10 cellular contexts compared by ENCODE assay signal in the genomic region with DNA sequence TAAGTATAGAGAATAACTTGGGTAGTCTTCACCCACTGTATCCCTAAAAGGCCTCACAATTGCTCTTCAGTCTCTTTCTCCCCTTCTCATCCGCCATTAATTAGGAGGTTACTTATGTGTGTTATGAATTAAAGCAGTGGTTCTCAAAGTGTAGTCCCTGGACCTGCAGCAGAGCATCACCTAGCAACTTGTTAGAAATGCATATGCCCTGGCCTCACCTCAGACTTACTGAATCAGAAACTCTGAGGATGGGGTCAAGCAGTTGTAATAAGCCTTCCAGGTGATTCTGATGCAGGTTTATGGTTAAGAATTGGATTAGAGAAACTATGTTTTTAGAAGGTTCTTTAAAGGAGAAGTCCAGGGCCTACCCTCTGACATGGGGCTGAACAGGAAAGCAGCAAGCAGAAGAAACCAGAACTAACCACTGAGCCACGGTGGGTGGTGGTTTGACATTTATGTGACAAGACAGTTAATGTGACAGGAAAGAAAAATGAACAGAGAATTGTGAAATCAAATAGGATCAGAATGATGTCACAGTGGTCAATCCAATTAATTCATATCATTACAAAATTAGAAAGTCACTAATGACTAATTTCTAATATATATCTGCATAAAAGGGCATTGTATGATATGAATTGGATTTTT. TPM values are rescaled to one million over a fixed set of nuclear protein-coding genes. Genes with fewer than 3 reads are reported as not detected.
DNase-seq lines count a peak whose midpoint lies in the region; ATAC-seq and TF ChIP-seq lines count a peak whose summit lies in the region.
"Had no signal": no experiment of that assay in that cellular context is flagged by ENCODE, and none has a peak within 500 bp of the region (broad histone marks: within the 10 kb centered on the region; RNA-seq: fewer than 3 reads in every experiment).

No MANE protein-coding gene starts in this region.

- no peak for TF ChIP-seq POLR2A in suprapubic skin (IDR thresholded peaks at IDR 0.05)

- H3K36me3 ChIP-seq in suprapubic skin, result no peaks in the 10 kb centered on the region

- DNase-seq in NK-92 treated with Interleukin-12 subunit alpha and Interleukin-12 subunit beta, amount 100 ng/mL, for 24 hours (lab: John Stamatoyannopoulos, UW), result peak; percentile 17
- no peak for DNase-seq in NK-92 (lab: John Stamatoyannopoulos, UW; ENCODE audit: unreplicated experiment)
- DNase-seq in KG1 (lab: John Stamatoyannopoulos, UW), result peak; percentile 37
- peak; percentile 47 for DNase-seq in Right ventricle myocardium superior
- DNase-seq in suprapubic skin (ENCODE audit: low spot score in 2 of 2), result peak in 1 of 2 donors; percentile 60
- no peak for DNase-seq in activated gamma-delta T cell treated with Interleukin-2 at 50 U/mL for 16 hours
- no peak for DNase-seq in NCI-H1436 treated with DMSO at 0.1 percent for 48 hours (lab: John Stamatoyannopoulos, UW)
- DNase-seq: NCI-H2171 treated with DMSO at 0.1 percent for 48 hours had no signal

- TF ChIP-seq EP300 in suprapubic skin (IDR thresholded peaks at IDR 0.05), result no peak

- H3K4me1 ChIP-seq in suprapubic skin, result peaks cover 17% of the 10 kb centered on the region

- H3K27me3 ChIP-seq in suprapubic skin, result no peaks in the 10 kb centered on the region

- peak; percentile 77 for ATAC-seq in Right ventricle myocardium superior (ENCODE audit: poor library complexity)
- no peak for ATAC-seq in GM21619 (IDR thresholded peaks at IDR 0.05; ENCODE audit: unreplicated experiment)

- 78% methylated on average over 2 of the region's 2 CpGs for WGBS in suprapubic skin

- no peak overlapping the region for H3K4me3 ChIP-seq in suprapubic skin

- H3K9me3 ChIP-seq in suprapubic skin, result no peaks in the 10 kb centered on the region

- TF ChIP-seq CTCF in suprapubic skin (IDR thresholded peaks at IDR 0.05), result no peak

- intact Hi-C loops in Right ventricle myocardium superior (cut with DNase I), result no loop called here

- H3K27ac ChIP-seq in suprapubic skin, result peak overlapping the region; percentile 50
- H3K27ac ChIP-seq: 22Rv1 had no signal

RNA-seq across cellular contexts. Expression of a gene that starts 37.6 kb away (rescaled TPM):
- 6.0 TPM for total RNA-seq in Right ventricle myocardium superior
- total RNA-seq in suprapubic skin, result 10 to 100 TPM in 3 of 4 donors, 1 to 10 TPM in 1; 6.3 to 18.9 (median 12.5) TPM

Comparison
In these comparisons a context has a peak if more than half of its experiments do, and no peak if none do; other contexts are left out.
1. DNase-seq: peak in NK-92 treated with Interleukin-12 subunit alpha and Interleukin-12 subunit beta, amount 100 ng/mL, for 24 hours (single experiment), KG1 (single experiment) and Right ventricle myocardium superior (single experiment); none in NK-92 (single experiment), activated gamma-delta T cell treated with Interleukin-2 at 50 U/mL for 16 hours (single experiment) and NCI-H1436 treated with DMSO at 0.1 percent for 48 hours (single experiment).